Comparison of ENCODE assay signal across 16 cellular contexts in the genomic region with DNA sequence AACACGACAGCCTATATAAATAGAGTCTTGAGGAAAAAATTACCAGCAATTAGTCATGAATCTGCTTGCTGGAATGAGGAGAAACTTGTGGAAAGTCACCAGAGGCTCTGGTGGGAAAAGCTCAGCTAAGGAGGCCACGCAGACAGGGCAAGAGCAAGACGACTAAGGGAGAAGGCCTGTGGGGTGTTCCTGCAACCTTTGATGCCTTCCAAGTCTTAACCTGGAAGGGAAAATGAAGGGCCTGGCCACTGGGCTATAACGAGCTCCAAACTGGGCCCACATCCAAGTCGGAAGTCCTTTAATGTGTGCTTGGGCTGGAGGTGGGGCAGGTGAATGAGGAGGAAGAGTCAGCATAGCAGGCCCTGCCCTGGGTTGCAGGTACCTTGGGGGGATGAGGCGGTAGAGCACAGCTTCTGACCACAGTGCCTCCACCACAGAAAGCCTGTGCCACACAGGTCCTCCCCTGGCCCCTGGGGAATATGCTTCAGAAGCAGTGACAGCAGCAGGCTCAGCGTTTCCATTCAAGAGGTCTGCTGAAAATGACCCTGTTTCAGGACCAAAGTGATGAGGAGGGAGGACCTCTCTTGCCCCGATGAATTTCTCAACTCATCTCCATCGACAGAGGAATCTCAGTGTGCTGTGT.
DNase-seq lines count a peak whose midpoint lies in the region; ATAC-seq and TF ChIP-seq lines count a peak whose summit lies in the region.
"Had no signal": no experiment of that assay in that cellular context is flagged by ENCODE, and none has a peak within 500 bp of the region (broad histone marks: within the 10 kb centered on the region; RNA-seq: fewer than 3 reads in every experiment).

No MANE protein-coding gene starts in this region.

- H3K9me3 ChIP-seq in RWPE2 (ENCODE audit: severe bottlenecking) (no peaks in the 10 kb centered on the region), mucosa of descending colon (no peaks in the 10 kb centered on the region), OCI-LY7 (ENCODE audit: low read length) (no peaks in the 10 kb centered on the region)

- H3K4me2 ChIP-seq in OCI-LY7 (ENCODE audit: low read length), result no peak overlapping the region

- no peaks in the 10 kb centered on the region for H3K27me3 ChIP-seq in RWPE2 (ENCODE audit: insufficient read depth, poor library complexity, severe bottlenecking)

- no peaks in the 10 kb centered on the region for H3K4me1 ChIP-seq in RWPE2 (ENCODE audit: insufficient read depth, poor library complexity, severe bottlenecking)
- H3K4me1 ChIP-seq in mucosa of descending colon (ENCODE audit: low read depth), result peaks cover 13% of the 10 kb centered on the region
- no peaks in the 10 kb centered on the region for H3K4me1 ChIP-seq in OCI-LY7 (ENCODE audit: insufficient read depth, low read length, poor library complexity, severe bottlenecking)

- no TSS peak for BruUV-seq in OCI-LY7 (replicated peaks; lab: Mats Ljungman, UMichigan)

- no peaks in the 10 kb centered on the region for H3K79me2 ChIP-seq in OCI-LY7 (ENCODE audit: insufficient read depth, low read depth, low read length)

- H3K27ac ChIP-seq in RWPE2 (ENCODE audit: poor library complexity, severe bottlenecking) (no peak overlapping the region), OCI-LY7 (ENCODE audit: low read depth, low read length, poor library complexity, severe bottlenecking) (no peak overlapping the region)

- H3K36me3 ChIP-seq in RWPE2 (ENCODE audit: low read depth) (no peaks in the 10 kb centered on the region), mucosa of descending colon (ENCODE audit: low read depth) (no peaks in the 10 kb centered on the region), OCI-LY7 (ENCODE audit: insufficient read depth, low read length) (no peaks in the 10 kb centered on the region)

- H2AFZ ChIP-seq in OCI-LY7 (ENCODE audit: low read length), result no peak overlapping the region

- POLR2A ChIA-PET in OCI-LY7 (lab: Charles Lee), result no interaction called here

- H3K4me3 ChIP-seq in RWPE2 (ENCODE audit: severe bottlenecking) (no peak overlapping the region), mucosa of descending colon (no peak overlapping the region), OCI-LY7 (ENCODE audit: low read depth, low read length, poor library complexity, severe bottlenecking) (no peak overlapping the region)

- CTCF ChIA-PET in OCI-LY7 (lab: Charles Lee; ENCODE audit: unreplicated experiment), result no interaction called here

- no peak for TF ChIP-seq CTCF in RWPE2 (IDR thresholded peaks at IDR 0.05; ENCODE audit: poor library complexity, severe bottlenecking)
- TF ChIP-seq CTCF in mucosa of descending colon (IDR thresholded peaks at IDR 0.05), result no peak
- no peak for TF ChIP-seq CTCF in OCI-LY7 (conservative IDR thresholded peaks at IDR 0.05; ENCODE audit: low read length)

- no peaks in the 10 kb centered on the region for H4K20me1 ChIP-seq in OCI-LY7 (ENCODE audit: insufficient read depth, low read length)

- in situ Hi-C loops in Caki2 (cut with HindIII; ENCODE audit: low pct_unique_long_range_greater_than_20kb, low sequenced_read_pairs), result no loop called here

- intact Hi-C loops in mucosa of descending colon (cut with DNase I, micrococcal nuclease), result no loop called here
- intact Hi-C loops in head of caudate nucleus (cut with DNase I), result no loop called here
- intact Hi-C loops in OCI-LY7 (cut with micrococcal nuclease; ENCODE audit: unreplicated experiment), result no loop called here

- DNase-seq in Caki2 (ENCODE audit: low read depth), result peak; percentile 25
- peak; percentile 87 for DNase-seq in HT-29 (ENCODE audit: low spot score)
- DNase-seq in RWPE2 (ENCODE audit: low spot score), result peak; percentile 43
- DNase-seq in mucosa of descending colon, result peak; percentile 77 to 94 (median 84)
- DNase-seq in head of caudate nucleus, result no peak
- DNase-seq in OCI-LY7 (ENCODE audit: low spot score), result no peak
- DNase-seq: activated CD4-positive, alpha-beta T cell treated with anti-CD3 and anti-CD28 coated beads for 36 hours; activated T-cell treated with anti-CD3 and anti-CD28 coated beads, Interleukin-2, amount 50 U/mL, for 1 hour; effector CD4-positive, alpha-beta T cell; foreskin melanocyte; GF-D8; immature natural killer cell; NCI-H1930; OCI-M1 had no signal

- H3K9me2 ChIP-seq in OCI-LY7 (ENCODE audit: insufficient read depth, low read length), result no peaks in the 10 kb centered on the region

- no peak for ATAC-seq in RWPE2 (ENCODE audit: low read depth)
- ATAC-seq in mucosa of descending colon, result peak; percentile 93
- ATAC-seq in HG03457 (IDR thresholded peaks at IDR 0.05; ENCODE audit: unreplicated experiment), result no peak
- no peak for ATAC-seq in GM19452 (IDR thresholded peaks at IDR 0.05; ENCODE audit: unreplicated experiment)
- ATAC-seq: activated CD4-positive, alpha-beta T cell treated with anti-CD3 and anti-CD28 coated beads for 36 hours had no signal

Comparison
In these comparisons a context has a peak if more than half of its experiments do, and no peak if none do; other contexts are left out.
1. DNase-seq: peak in Caki2 (single experiment), HT-29 (single experiment), RWPE2 (single experiment) and mucosa of descending colon (3 of 3); none in head of caudate nucleus (0 of 42) and OCI-LY7 (single experiment).